1 cellular context compared by ENCODE assay signal in genomic region chrX:154428176-154429171, GRCh38.
A peak's percentile ranks its signal among the peaks of the same experiment; 100 is the strongest.
TF ChIP-seq lines count a peak whose summit lies in the region.

A gene with protein sequence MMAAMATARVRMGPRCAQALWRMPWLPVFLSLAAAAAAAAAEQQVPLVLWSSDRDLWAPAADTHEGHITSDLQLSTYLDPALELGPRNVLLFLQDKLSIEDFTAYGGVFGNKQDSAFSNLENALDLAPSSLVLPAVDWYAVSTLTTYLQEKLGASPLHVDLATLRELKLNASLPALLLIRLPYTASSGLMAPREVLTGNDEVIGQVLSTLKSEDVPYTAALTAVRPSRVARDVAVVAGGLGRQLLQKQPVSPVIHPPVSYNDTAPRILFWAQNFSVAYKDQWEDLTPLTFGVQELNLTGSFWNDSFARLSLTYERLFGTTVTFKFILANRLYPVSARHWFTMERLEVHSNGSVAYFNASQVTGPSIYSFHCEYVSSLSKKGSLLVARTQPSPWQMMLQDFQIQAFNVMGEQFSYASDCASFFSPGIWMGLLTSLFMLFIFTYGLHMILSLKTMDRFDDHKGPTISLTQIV (plus strand): TSS chrX:154428677. CDS start chrX:154428693, 16 bp downstream.

TF ChIP-seq in HEK293, 187 proteins besides CTCF, POLR2A, EP300 and RAD21 (continued from another document and continues in another):
- TF ChIP-seq, protein P1, sequence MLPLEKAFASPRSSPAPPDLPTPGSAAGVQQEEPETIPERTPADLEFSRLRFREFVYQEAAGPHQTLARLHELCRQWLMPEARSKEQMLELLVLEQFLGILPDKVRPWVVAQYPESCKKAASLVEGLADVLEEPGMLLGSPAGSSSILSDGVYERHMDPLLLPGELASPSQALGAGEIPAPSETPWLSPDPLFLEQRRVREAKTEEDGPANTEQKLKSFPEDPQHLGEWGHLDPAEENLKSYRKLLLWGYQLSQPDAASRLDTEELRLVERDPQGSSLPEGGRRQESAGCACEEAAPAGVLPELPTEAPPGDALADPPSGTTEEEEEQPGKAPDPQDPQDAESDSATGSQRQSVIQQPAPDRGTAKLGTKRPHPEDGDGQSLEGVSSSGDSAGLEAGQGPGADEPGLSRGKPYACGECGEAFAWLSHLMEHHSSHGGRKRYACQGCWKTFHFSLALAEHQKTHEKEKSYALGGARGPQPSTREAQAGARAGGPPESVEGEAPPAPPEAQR (tag by site-specific recombination; IDR thresholded peaks at IDR 0.05), result no peak
- TF ChIP-seq BCL11A (tag by site-specific recombination; IDR thresholded peaks at IDR 0.05; ENCODE audit: low read depth) (no peak), KLF10 (tag by site-specific recombination; IDR thresholded peaks at IDR 0.05) (peak; percentile 87), ZNF621 (tag by site-specific recombination; IDR thresholded peaks at IDR 0.05) (no peak), MZF1 (tag by site-specific recombination; IDR thresholded peaks at IDR 0.05; ENCODE audit: borderline replicate concordance) (no peak), ZNF830 (tag by site-specific recombination; IDR thresholded peaks at IDR 0.05; ENCODE audit: low read depth) (no peak), ZXDB (tag by site-specific recombination; IDR thresholded peaks at IDR 0.05) (peak; percentile 49), ZNF311 (tag by site-specific recombination; IDR thresholded peaks at IDR 0.05; ENCODE audit: borderline replicate concordance) (no peak), ZNF341 (tag by site-specific recombination; IDR thresholded peaks at IDR 0.05; ENCODE audit: low read depth) (no peak), ZFP41 (tag by site-specific recombination; IDR thresholded peaks at IDR 0.05; ENCODE audit: borderline replicate concordance) (no peak), ZSCAN30 (tag by site-specific recombination; IDR thresholded peaks at IDR 0.05) (0 out of 2 replicates have a peak, but pooled peaks have one; percentile 35), ZNF280C (tag by site-specific recombination; IDR thresholded peaks at IDR 0.05) (no peak), ZNF169 (tag by site-specific recombination; IDR thresholded peaks at IDR 0.05) (no peak), ZNF174 (tag by site-specific recombination; IDR thresholded peaks at IDR 0.05) (no peak), SETDB1 (IDR thresholded peaks at IDR 0.05; ENCODE audit: insufficient read length, low read length) (no peak), ZNF837 (tag by site-specific recombination; IDR thresholded peaks at IDR 0.05) (no peak), ZNF521 (tag by site-specific recombination; IDR thresholded peaks at IDR 0.05) (no peak), HOXD13 (CRISPR knock-in tag; IDR thresholded peaks at IDR 0.05; ENCODE audit: borderline replicate concordance) (0 out of 2 replicates have a peak, but pooled peaks have one; percentile 17), ZNF426 (tag by site-specific recombination; IDR thresholded peaks at IDR 0.05) (no peak), SP7 (tag by site-specific recombination; IDR thresholded peaks at IDR 0.05) (peak; percentile 41), OSR2 (tag by site-specific recombination; IDR thresholded peaks at IDR 0.05) (no peak), ZSCAN23 (tag by site-specific recombination; IDR thresholded peaks at IDR 0.05) (no peak), ZNF501 (tag by site-specific recombination; IDR thresholded peaks at IDR 0.05) (no peak; the same call in 1 of the 2 replicates), ZNF112 (tag by site-specific recombination; IDR thresholded peaks at IDR 0.05) (no peak), YY1 (tag by site-specific recombination; IDR thresholded peaks at IDR 0.05) (peak; percentile 97), ZNF658 (tag by site-specific recombination; IDR thresholded peaks at IDR 0.05) (no peak), ZNF549 (tag by site-specific recombination; IDR thresholded peaks at IDR 0.05) (no peak), ZNF394 (tag by site-specific recombination; IDR thresholded peaks at IDR 0.05; ENCODE audit: borderline replicate concordance) (no peak), ZBTB21 (tag by site-specific recombination; IDR thresholded peaks at IDR 0.05) (no peak), ZNF473 (tag by site-specific recombination; IDR thresholded peaks at IDR 0.05) (no peak), ZNF24 (tag by site-specific recombination; IDR thresholded peaks at IDR 0.05) (no peak), ZNF302 (tag by site-specific recombination; IDR thresholded peaks at IDR 0.05; ENCODE audit: low read depth) (no peak), ZNF558 (tag by site-specific recombination; IDR thresholded peaks at IDR 0.05) (no peak)
- TF ChIP-seq, protein P2, sequence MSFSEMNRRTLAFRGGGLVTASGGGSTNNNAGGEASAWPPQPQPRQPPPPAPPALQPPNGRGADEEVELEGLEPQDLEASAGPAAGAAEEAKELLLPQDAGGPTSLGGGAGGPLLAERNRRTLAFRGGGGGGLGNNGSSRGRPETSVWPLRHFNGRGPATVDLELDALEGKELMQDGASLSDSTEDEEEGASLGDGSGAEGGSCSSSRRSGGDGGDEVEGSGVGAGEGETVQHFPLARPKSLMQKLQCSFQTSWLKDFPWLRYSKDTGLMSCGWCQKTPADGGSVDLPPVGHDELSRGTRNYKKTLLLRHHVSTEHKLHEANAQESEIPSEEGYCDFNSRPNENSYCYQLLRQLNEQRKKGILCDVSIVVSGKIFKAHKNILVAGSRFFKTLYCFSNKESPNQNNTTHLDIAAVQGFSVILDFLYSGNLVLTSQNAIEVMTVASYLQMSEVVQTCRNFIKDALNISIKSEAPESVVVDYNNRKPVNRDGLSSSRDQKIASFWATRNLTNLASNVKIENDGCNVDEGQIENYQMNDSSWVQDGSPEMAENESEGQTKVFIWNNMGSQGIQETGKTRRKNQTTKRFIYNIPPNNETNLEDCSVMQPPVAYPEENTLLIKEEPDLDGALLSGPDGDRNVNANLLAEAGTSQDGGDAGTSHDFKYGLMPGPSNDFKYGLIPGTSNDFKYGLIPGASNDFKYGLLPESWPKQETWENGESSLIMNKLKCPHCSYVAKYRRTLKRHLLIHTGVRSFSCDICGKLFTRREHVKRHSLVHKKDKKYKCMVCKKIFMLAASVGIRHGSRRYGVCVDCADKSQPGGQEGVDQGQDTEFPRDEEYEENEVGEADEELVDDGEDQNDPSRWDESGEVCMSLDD (tag by site-specific recombination; IDR thresholded peaks at IDR 0.05), result no peak
- TF ChIP-seq, protein P3, sequence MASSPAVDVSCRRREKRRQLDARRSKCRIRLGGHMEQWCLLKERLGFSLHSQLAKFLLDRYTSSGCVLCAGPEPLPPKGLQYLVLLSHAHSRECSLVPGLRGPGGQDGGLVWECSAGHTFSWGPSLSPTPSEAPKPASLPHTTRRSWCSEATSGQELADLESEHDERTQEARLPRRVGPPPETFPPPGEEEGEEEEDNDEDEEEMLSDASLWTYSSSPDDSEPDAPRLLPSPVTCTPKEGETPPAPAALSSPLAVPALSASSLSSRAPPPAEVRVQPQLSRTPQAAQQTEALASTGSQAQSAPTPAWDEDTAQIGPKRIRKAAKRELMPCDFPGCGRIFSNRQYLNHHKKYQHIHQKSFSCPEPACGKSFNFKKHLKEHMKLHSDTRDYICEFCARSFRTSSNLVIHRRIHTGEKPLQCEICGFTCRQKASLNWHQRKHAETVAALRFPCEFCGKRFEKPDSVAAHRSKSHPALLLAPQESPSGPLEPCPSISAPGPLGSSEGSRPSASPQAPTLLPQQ (tag by site-specific recombination; IDR thresholded peaks at IDR 0.05), result peak; percentile 98
- TF ChIP-seq, protein P4, sequence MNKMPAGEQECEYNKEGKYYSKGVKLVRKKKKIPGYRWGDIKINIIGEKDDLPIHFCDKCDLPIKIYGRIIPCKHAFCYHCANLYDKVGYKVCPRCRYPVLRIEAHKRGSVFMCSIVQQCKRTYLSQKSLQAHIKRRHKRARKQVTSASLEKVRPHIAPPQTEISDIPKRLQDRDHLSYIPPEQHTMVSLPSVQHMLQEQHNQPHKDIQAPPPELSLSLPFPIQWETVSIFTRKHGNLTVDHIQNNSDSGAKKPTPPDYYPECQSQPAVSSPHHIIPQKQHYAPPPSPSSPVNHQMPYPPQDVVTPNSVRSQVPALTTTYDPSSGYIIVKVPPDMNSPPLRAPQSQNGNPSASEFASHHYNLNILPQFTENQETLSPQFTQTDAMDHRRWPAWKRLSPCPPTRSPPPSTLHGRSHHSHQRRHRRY (tag by site-specific recombination; IDR thresholded peaks at IDR 0.05), result no peak
- TF ChIP-seq, protein P5, sequence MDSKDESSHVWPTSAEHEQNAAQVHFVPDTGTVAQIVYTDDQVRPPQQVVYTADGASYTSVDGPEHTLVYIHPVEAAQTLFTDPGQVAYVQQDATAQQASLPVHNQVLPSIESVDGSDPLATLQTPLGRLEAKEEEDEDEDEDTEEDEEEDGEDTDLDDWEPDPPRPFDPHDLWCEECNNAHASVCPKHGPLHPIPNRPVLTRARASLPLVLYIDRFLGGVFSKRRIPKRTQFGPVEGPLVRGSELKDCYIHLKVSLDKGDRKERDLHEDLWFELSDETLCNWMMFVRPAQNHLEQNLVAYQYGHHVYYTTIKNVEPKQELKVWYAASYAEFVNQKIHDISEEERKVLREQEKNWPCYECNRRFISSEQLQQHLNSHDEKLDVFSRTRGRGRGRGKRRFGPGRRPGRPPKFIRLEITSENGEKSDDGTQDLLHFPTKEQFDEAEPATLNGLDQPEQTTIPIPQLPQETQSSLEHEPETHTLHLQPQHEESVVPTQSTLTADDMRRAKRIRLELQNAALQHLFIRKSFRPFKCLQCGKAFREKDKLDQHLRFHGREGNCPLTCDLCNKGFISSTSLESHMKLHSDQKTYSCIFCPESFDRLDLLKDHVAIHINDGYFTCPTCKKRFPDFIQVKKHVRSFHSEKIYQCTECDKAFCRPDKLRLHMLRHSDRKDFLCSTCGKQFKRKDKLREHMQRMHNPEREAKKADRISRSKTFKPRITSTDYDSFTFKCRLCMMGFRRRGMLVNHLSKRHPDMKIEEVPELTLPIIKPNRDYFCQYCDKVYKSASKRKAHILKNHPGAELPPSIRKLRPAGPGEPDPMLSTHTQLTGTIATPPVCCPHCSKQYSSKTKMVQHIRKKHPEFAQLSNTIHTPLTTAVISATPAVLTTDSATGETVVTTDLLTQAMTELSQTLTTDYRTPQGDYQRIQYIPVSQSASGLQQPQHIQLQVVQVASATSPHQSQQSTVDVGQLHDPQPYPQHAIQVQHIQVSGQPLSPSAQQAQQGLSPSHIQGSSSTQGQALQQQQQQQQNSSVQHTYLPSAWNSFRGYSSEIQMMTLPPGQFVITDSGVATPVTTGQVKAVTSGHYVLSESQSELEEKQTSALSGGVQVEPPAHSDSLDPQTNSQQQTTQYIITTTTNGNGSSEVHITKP (tag by site-specific recombination; IDR thresholded peaks at IDR 0.05), result peak; percentile 54
- TF ChIP-seq, protein P6, sequence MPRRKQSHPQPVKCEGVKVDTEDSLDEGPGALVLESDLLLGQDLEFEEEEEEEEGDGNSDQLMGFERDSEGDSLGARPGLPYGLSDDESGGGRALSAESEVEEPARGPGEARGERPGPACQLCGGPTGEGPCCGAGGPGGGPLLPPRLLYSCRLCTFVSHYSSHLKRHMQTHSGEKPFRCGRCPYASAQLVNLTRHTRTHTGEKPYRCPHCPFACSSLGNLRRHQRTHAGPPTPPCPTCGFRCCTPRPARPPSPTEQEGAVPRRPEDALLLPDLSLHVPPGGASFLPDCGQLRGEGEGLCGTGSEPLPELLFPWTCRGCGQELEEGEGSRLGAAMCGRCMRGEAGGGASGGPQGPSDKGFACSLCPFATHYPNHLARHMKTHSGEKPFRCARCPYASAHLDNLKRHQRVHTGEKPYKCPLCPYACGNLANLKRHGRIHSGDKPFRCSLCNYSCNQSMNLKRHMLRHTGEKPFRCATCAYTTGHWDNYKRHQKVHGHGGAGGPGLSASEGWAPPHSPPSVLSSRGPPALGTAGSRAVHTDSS (tag by site-specific recombination; IDR thresholded peaks at IDR 0.05), result no peak
- TF ChIP-seq, protein P7, sequence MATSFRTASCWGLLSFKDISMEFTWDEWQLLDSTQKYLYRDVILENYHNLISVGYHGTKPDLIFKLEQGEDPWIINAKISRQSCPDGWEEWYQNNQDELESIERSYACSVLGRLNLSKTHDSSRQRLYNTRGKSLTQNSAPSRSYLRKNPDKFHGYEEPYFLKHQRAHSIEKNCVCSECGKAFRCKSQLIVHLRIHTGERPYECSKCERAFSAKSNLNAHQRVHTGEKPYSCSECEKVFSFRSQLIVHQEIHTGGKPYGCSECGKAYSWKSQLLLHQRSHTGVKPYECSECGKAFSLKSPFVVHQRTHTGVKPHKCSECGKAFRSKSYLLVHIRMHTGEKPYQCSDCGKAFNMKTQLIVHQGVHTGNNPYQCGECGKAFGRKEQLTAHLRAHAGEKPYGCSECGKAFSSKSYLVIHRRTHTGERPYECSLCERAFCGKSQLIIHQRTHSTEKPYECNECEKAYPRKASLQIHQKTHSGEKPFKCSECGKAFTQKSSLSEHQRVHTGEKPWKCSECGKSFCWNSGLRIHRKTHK (tag by site-specific recombination; IDR thresholded peaks at IDR 0.05), result no peak
- TF ChIP-seq, protein P8, sequence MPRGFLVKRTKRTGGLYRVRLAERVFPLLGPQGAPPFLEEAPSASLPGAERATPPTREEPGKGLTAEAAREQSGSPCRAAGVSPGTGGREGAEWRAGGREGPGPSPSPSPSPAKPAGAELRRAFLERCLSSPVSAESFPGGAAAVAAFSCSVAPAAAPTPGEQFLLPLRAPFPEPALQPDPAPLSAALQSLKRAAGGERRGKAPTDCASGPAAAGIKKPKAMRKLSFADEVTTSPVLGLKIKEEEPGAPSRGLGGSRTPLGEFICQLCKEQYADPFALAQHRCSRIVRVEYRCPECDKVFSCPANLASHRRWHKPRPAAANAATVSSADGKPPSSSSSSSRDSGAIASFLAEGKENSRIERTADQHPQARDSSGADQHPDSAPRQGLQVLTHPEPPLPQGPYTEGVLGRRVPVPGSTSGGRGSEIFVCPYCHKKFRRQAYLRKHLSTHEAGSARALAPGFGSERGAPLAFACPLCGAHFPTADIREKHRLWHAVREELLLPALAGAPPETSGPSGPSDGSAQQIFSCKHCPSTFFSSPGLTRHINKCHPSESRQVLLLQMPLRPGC (tag by site-specific recombination; IDR thresholded peaks at IDR 0.05), result no peak
- TF ChIP-seq, protein P9, sequence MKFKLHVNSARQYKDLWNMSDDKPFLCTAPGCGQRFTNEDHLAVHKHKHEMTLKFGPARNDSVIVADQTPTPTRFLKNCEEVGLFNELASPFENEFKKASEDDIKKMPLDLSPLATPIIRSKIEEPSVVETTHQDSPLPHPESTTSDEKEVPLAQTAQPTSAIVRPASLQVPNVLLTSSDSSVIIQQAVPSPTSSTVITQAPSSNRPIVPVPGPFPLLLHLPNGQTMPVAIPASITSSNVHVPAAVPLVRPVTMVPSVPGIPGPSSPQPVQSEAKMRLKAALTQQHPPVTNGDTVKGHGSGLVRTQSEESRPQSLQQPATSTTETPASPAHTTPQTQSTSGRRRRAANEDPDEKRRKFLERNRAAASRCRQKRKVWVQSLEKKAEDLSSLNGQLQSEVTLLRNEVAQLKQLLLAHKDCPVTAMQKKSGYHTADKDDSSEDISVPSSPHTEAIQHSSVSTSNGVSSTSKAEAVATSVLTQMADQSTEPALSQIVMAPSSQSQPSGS (tag by site-specific recombination; IDR thresholded peaks at IDR 0.05; ENCODE audit: low read depth), result no peak
